Comparison of ENCODE assay signal across 25 cellular contexts in the genomic region with DNA sequence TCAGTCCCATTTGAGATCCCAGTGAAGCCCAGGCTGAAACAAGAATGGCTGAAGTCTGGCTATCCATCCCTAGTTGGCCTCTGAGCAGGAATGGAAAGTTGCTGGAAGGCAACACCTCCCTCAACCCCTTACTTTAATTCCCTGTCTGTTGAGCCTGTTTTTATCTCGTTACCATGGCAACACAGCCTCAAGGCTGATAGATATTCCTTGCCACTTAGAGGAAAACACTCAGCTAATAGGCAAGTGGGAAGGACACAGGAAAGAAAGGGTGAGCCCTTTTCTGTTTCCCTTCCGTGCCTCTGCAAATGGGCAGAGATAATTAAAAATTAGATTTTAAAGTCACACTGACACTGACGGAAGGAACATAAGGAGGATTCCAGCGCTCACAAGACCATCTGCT.
DNase-seq lines count a peak whose midpoint lies in the region; ATAC-seq and TF ChIP-seq lines count a peak whose summit lies in the region.
"Had no signal": no experiment of that assay in that cellular context is flagged by ENCODE, and none has a peak within 500 bp of the region (broad histone marks: within the 10 kb centered on the region; RNA-seq: fewer than 3 reads in every experiment).

No MANE protein-coding gene starts in this region.

- DNase-seq in H9: no peak
- peak; percentile 51 to 67 for DNase-seq in NCI-H524 (lab: John Stamatoyannopoulos, UW)
- peak; percentile 39 for DNase-seq in cerebellum (ENCODE audit: low spot score)
- DNase-seq in mesendoderm: peak; percentile 98
- DNase-seq in activated naive CD8-positive, alpha-beta T cell treated with anti-CD3 and anti-CD28 coated beads for 36 hours: no peak
- no peak for DNase-seq in NCI-H128 (lab: John Stamatoyannopoulos, UW; ENCODE audit: unreplicated experiment)
- no peak for DNase-seq in T-helper 2 cell
- DNase-seq: activated CD4-positive, alpha-beta memory T cell treated with anti-CD3 and anti-CD28 coated beads, Interleukin-2, amount 10 ng/mL, durations not matched to agents 7 days and 5 days; activated gamma-delta T cell; activated T-cell treated with anti-CD3 and anti-CD28 coated beads for 4 hours; CD4-positive, CD25-positive, alpha-beta regulatory T cell; DMS53; left cardiac atrium; NCI-H1105 treated with DMSO at 0.1 percent for 48 hours; NCI-H345; nephron progenitor cell; NK-92 treated with Interleukin-12 subunit alpha and Interleukin-12 subunit beta, amount 100 ng/mL, for 24 hours; stimulated activated CD4-positive, alpha-beta T cell treated with anti-CD3 and anti-CD28 coated beads, Interleukin-4, amount 100 ng/mL, for 1 hour; stomach had no signal

- H4K5ac ChIP-seq in H9 (ENCODE audit: insufficient read length, low read depth, low read length): no peak overlapping the region
- no peak overlapping the region for H4K5ac ChIP-seq in mesendoderm (ENCODE audit: low read length)

- H2BK5ac ChIP-seq in H9 (ENCODE audit: insufficient read length, low read length) (no peak overlapping the region), mesendoderm (ENCODE audit: low read length) (no peak overlapping the region)

- no peak overlapping the region for H3K56ac ChIP-seq in H9 (ENCODE audit: insufficient read length, low read depth, low read length)
- H3K56ac ChIP-seq in mesendoderm (ENCODE audit: low read length): no peak overlapping the region

- H2BK20ac ChIP-seq in H9 (ENCODE audit: low read depth, low read length, poor library complexity, severe bottlenecking): no peak overlapping the region

- H3T11ph ChIP-seq in H9 (ENCODE audit: low read length): no peak overlapping the region

- ATAC-seq in HG03442 (IDR thresholded peaks at IDR 0.05; ENCODE audit: unreplicated experiment): no peak
- ATAC-seq: left cardiac atrium had no signal

- H3K27ac ChIP-seq in H9 (ENCODE audit: insufficient read length, low read depth, low read length): no peak overlapping the region
- H3K27ac ChIP-seq in mesendoderm (ENCODE audit: low read depth, low read length): no peak overlapping the region
- H3K27ac ChIP-seq: SK-N-MC, stomach had no signal

- H3K18ac ChIP-seq in H9 (ENCODE audit: insufficient read length, low read depth, low read length) (no peak overlapping the region), mesendoderm (ENCODE audit: low read length) (no peak overlapping the region)

- no peak for TF ChIP-seq CTCF in H9 (conservative IDR thresholded peaks at IDR 0.05)

- peaks cover 8 to 9% of the 10 kb centered on the region in 2 experiments; a peak in 4 of 5 replicates for H3K9me3 Mint-ChIP-seq in H9
- H3K9me3 Mint-ChIP-seq in activated naive CD8-positive, alpha-beta T cell treated with anti-CD3 and anti-CD28 coated beads for 36 hours: peaks cover 2% of the 10 kb centered on the region
- H3K9me3 Mint-ChIP-seq: activated CD4-positive, alpha-beta memory T cell treated with anti-CD3 and anti-CD28 coated beads, Interleukin-2, amount 10 ng/mL, durations not matched to agents 7 days and 5 days had no signal

- H3K23ac ChIP-seq in H9 (ENCODE audit: insufficient read length, low read depth, low read length) (no peak overlapping the region), mesendoderm (ENCODE audit: low read length) (no peak overlapping the region)

- H3K9ac ChIP-seq in H9 (ENCODE audit: extremely low read depth, insufficient read length, low read length) (no peak overlapping the region), mesendoderm (ENCODE audit: low read length) (no peak overlapping the region)

- no peaks in the 10 kb centered on the region for H3K79me2 ChIP-seq in H9 (ENCODE audit: insufficient read depth, low read length)
- no peaks in the 10 kb centered on the region for H3K79me2 ChIP-seq in mesendoderm (ENCODE audit: control insufficient read depth, insufficient read depth, low read length)

- H4K20me1 ChIP-seq in H9 (ENCODE audit: control insufficient read depth, insufficient read depth, insufficient read length): no peaks in the 10 kb centered on the region

- H2BK15ac ChIP-seq in H9 (ENCODE audit: low read depth, low read length) (no peak overlapping the region), mesendoderm (replicated peaks; ENCODE audit: low read depth) (no peak overlapping the region)

- no peak overlapping the region for H2AFZ ChIP-seq in H9 (ENCODE audit: low read length)

- peaks cover 14 to 28% of the 10 kb centered on the region in 2 experiments for H3K4me1 Mint-ChIP-seq in H9
- H3K4me1 Mint-ChIP-seq in activated naive CD8-positive, alpha-beta T cell treated with anti-CD3 and anti-CD28 coated beads for 36 hours: no peaks in the 10 kb centered on the region
- H3K4me1 Mint-ChIP-seq: activated CD4-positive, alpha-beta memory T cell treated with anti-CD3 and anti-CD28 coated beads, Interleukin-2, amount 10 ng/mL, durations not matched to agents 7 days and 5 days; CD4-positive, CD25-positive, alpha-beta regulatory T cell had no signal

- H3K79me1 ChIP-seq in H9 (ENCODE audit: insufficient read depth, low read depth, low read length, poor library complexity, severe bottlenecking): no peaks in the 10 kb centered on the region
- H3K79me1 ChIP-seq in mesendoderm (ENCODE audit: low read length): no peaks in the 10 kb centered on the region

- no peaks in the 10 kb centered on the region for H3K36me3 ChIP-seq in mesendoderm (ENCODE audit: control insufficient read depth, insufficient read depth, low read length)
- H3K36me3 ChIP-seq: HAP-1, stomach had no signal

- H3K27me3 ChIP-seq in H9 (ENCODE audit: insufficient read depth, low read length) (no peaks in the 10 kb centered on the region), mesendoderm (ENCODE audit: insufficient read depth, low read length, poor library complexity) (no peaks in the 10 kb centered on the region)

- no peak overlapping the region for H4K91ac ChIP-seq in H9 (ENCODE audit: insufficient read length, low read depth, low read length)

- H2BK120ac ChIP-seq in H9 (ENCODE audit: low read depth, low read length, poor library complexity, severe bottlenecking) (peak overlapping the region; percentile 69), mesendoderm (ENCODE audit: low read depth, low read length) (no peak overlapping the region)

- no CpG with 5 or more reads among the region's 4 CpGs for WGBS in H9 (ENCODE audit: extremely low coverage, insufficient read length, low lambda C conversion rate)
- no CpG with 5 or more reads among the region's 4 CpGs for WGBS in mesendoderm (ENCODE audit: extremely low coverage, insufficient coverage, low lambda C conversion rate)

- H3K4ac ChIP-seq in H9 (ENCODE audit: low read depth, low read length) (no peak overlapping the region), mesendoderm (ENCODE audit: low read depth, low read length) (no peak overlapping the region)

- peaks cover 7% of the 10 kb centered on the region; the same call in 1 of the 2 replicates for H3K4me1 ChIP-seq in H9 (ENCODE audit: insufficient read depth, low read length)
- peaks cover 7% of the 10 kb centered on the region for H3K4me1 ChIP-seq in mesendoderm (ENCODE audit: control insufficient read depth, low read depth, low read length)
- H3K4me1 ChIP-seq: HAP-1, stomach had no signal

- H3K36me3 Mint-ChIP-seq in H9 (ENCODE audit: insufficient read depth in 1 of 3, low read depth in 3 of 3): peaks cover 8 to 11% (median 10%) of the 10 kb centered on the region in 3 experiments; a peak in 6 of 7 replicates
- H3K36me3 Mint-ChIP-seq in activated naive CD8-positive, alpha-beta T cell treated with anti-CD3 and anti-CD28 coated beads for 36 hours: no peaks in the 10 kb centered on the region
- H3K36me3 Mint-ChIP-seq: CD4-positive, CD25-positive, alpha-beta regulatory T cell; type B pancreatic cell had no signal

- H4K8ac ChIP-seq in H9 (replicated peaks; ENCODE audit: insufficient read length, low read depth, low read length) (no peak overlapping the region), mesendoderm (ENCODE audit: low read depth, low read length) (no peak overlapping the region)

- H2AK5ac ChIP-seq in H9 (ENCODE audit: insufficient read length, low read length): no peak overlapping the region
- no peak overlapping the region for H2AK5ac ChIP-seq in mesendoderm (ENCODE audit: low read length)

- no peak overlapping the region for H3K4me3 Mint-ChIP-seq in H9
- no peak overlapping the region for H3K4me3 Mint-ChIP-seq in activated naive CD8-positive, alpha-beta T cell treated with anti-CD3 and anti-CD28 coated beads for 36 hours
- H3K4me3 Mint-ChIP-seq: activated CD4-positive, alpha-beta memory T cell treated with anti-CD3 and anti-CD28 coated beads, Interleukin-2, amount 10 ng/mL, durations not matched to agents 7 days and 5 days; CD4-positive, CD25-positive, alpha-beta regulatory T cell; dendritic cell treated with granulocyte-macrophage colony-stimulating factor and Interleukin-4, amounts not matched to agents 40 ng/mL and 50 ng/mL, for 4 days; nephron progenitor cell; type B pancreatic cell had no signal

- H3K27ac Mint-ChIP-seq in H9: no peak overlapping the region
- H3K27ac Mint-ChIP-seq in activated naive CD8-positive, alpha-beta T cell treated with anti-CD3 and anti-CD28 coated beads for 36 hours: no peak overlapping the region
- H3K27ac Mint-ChIP-seq: activated CD4-positive, alpha-beta memory T cell treated with anti-CD3 and anti-CD28 coated beads, Interleukin-2, amount 10 ng/mL, durations not matched to agents 7 days and 5 days; CD4-positive, CD25-positive, alpha-beta regulatory T cell; dendritic cell treated with granulocyte-macrophage colony-stimulating factor and Interleukin-4, amounts not matched to agents 40 ng/mL and 50 ng/mL, for 4 days; nephron progenitor cell; type B pancreatic cell had no signal

- H3K9me3 ChIP-seq in H9 (ENCODE audit: control insufficient read depth, low read depth, low read length): no peaks in the 10 kb centered on the region
- H3K9me3 ChIP-seq: HAP-1, stomach had no signal

- no peak overlapping the region for H3K4me2 ChIP-seq in H9 (ENCODE audit: insufficient read depth, insufficient read length, low read length)
- H3K4me2 ChIP-seq in mesendoderm (ENCODE audit: low read length): no peak overlapping the region

- no peak overlapping the region for H2BK12ac ChIP-seq in H9 (ENCODE audit: insufficient read length, low read depth, low read length)

- H3K4me3 ChIP-seq in mesendoderm (ENCODE audit: low read length): no peak overlapping the region
- H3K4me3 ChIP-seq: HAP-1, SK-N-MC, stomach had no signal

- H3K14ac ChIP-seq in H9 (ENCODE audit: insufficient read depth, low read length): no peak overlapping the region

- no peaks in the 10 kb centered on the region for H3K23me2 ChIP-seq in H9 (ENCODE audit: insufficient read length, low read depth, low read length, poor library complexity, severe bottlenecking)

- H3K27me3 Mint-ChIP-seq in H9 (ENCODE audit: low read depth): peaks cover 4% of the 10 kb centered on the region
- peaks cover 28% of the 10 kb centered on the region for H3K27me3 Mint-ChIP-seq in activated naive CD8-positive, alpha-beta T cell treated with anti-CD3 and anti-CD28 coated beads for 36 hours
- H3K27me3 Mint-ChIP-seq: progenitor cell of endocrine pancreas, type B pancreatic cell had no signal

Comparison
In these comparisons a context has a peak if more than half of its experiments do, and no peak if none do; other contexts are left out.
1. DNase-seq: peak in NCI-H524 (2 of 2), cerebellum (single experiment) and mesendoderm (single experiment); none in H9 (single experiment), activated naive CD8-positive, alpha-beta T cell treated with anti-CD3 and anti-CD28 coated beads for 36 hours (single experiment), NCI-H128 (single experiment) and T-helper 2 cell (0 of 5).